1 cellular context compared by ENCODE assay signal in the genomic region with DNA sequence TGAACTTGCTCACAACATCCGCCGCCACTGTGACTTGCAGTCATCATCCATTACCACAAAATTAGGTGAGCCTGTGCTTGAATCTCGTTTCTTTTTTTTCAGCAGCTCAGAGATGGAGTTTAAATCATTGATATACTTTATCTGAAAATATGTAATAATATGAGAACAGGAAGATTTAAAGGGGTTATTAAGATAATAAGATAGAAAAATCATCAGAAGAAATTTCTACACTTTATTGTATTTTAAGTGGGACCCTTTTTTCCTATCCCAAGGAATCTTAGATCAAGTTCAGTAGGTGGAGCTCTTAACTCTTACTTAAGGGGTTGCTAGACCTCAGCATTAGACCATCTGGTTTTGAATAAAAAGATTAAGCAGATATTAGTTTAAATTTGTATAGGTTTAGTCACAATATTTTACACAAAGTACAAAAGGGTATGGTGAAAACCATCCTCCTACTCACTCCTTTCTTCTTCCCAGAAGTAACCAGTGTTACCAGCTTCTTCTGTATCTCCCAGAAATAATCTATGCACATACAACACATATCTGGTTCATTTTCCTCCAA.
TF ChIP-seq lines count a peak whose summit lies in the region.

No MANE protein-coding gene starts in this region.

TF ChIP-seq in HEK293, 187 proteins besides CTCF, POLR2A, EP300 and RAD21 (continued from another document):
- TF ChIP-seq, protein P1, sequence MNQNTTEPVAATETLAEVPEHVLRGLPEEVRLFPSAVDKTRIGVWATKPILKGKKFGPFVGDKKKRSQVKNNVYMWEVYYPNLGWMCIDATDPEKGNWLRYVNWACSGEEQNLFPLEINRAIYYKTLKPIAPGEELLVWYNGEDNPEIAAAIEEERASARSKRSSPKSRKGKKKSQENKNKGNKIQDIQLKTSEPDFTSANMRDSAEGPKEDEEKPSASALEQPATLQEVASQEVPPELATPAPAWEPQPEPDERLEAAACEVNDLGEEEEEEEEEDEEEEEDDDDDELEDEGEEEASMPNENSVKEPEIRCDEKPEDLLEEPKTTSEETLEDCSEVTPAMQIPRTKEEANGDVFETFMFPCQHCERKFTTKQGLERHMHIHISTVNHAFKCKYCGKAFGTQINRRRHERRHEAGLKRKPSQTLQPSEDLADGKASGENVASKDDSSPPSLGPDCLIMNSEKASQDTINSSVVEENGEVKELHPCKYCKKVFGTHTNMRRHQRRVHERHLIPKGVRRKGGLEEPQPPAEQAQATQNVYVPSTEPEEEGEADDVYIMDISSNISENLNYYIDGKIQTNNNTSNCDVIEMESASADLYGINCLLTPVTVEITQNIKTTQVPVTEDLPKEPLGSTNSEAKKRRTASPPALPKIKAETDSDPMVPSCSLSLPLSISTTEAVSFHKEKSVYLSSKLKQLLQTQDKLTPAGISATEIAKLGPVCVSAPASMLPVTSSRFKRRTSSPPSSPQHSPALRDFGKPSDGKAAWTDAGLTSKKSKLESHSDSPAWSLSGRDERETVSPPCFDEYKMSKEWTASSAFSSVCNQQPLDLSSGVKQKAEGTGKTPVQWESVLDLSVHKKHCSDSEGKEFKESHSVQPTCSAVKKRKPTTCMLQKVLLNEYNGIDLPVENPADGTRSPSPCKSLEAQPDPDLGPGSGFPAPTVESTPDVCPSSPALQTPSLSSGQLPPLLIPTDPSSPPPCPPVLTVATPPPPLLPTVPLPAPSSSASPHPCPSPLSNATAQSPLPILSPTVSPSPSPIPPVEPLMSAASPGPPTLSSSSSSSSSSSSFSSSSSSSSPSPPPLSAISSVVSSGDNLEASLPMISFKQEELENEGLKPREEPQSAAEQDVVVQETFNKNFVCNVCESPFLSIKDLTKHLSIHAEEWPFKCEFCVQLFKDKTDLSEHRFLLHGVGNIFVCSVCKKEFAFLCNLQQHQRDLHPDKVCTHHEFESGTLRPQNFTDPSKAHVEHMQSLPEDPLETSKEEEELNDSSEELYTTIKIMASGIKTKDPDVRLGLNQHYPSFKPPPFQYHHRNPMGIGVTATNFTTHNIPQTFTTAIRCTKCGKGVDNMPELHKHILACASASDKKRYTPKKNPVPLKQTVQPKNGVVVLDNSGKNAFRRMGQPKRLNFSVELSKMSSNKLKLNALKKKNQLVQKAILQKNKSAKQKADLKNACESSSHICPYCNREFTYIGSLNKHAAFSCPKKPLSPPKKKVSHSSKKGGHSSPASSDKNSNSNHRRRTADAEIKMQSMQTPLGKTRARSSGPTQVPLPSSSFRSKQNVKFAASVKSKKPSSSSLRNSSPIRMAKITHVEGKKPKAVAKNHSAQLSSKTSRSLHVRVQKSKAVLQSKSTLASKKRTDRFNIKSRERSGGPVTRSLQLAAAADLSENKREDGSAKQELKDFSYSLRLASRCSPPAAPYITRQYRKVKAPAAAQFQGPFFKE (tag by site-specific recombination; IDR thresholded peaks at IDR 0.05; ENCODE audit: borderline replicate concordance), result no peak
- 0 out of 2 replicates have a peak, but pooled peaks have one; percentile 37 for TF ChIP-seq ZNF629 (tag by site-specific recombination; IDR thresholded peaks at IDR 0.05)
- TF ChIP-seq, protein P2, sequence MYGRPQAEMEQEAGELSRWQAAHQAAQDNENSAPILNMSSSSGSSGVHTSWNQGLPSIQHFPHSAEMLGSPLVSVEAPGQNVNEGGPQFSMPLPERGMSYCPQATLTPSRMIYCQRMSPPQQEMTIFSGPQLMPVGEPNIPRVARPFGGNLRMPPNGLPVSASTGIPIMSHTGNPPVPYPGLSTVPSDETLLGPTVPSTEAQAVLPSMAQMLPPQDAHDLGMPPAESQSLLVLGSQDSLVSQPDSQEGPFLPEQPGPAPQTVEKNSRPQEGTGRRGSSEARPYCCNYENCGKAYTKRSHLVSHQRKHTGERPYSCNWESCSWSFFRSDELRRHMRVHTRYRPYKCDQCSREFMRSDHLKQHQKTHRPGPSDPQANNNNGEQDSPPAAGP (tag by site-specific recombination; IDR thresholded peaks at IDR 0.05), result no peak
- no peak for TF ChIP-seq ZBTB48 (tag by site-specific recombination; IDR thresholded peaks at IDR 0.05)
- TF ChIP-seq HOXC10 (CRISPR knock-in tag; IDR thresholded peaks at IDR 0.05), result no peak
- TF ChIP-seq, protein P3, sequence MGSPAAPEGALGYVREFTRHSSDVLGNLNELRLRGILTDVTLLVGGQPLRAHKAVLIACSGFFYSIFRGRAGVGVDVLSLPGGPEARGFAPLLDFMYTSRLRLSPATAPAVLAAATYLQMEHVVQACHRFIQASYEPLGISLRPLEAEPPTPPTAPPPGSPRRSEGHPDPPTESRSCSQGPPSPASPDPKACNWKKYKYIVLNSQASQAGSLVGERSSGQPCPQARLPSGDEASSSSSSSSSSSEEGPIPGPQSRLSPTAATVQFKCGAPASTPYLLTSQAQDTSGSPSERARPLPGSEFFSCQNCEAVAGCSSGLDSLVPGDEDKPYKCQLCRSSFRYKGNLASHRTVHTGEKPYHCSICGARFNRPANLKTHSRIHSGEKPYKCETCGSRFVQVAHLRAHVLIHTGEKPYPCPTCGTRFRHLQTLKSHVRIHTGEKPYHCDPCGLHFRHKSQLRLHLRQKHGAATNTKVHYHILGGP (tag by site-specific recombination; IDR thresholded peaks at IDR 0.05), result no peak
- peak; percentile 68 for TF ChIP-seq ZNF654 (tag by site-specific recombination; IDR thresholded peaks at IDR 0.05; ENCODE audit: low read depth)
- TF ChIP-seq ZNF174 (tag by site-specific recombination; IDR thresholded peaks at IDR 0.05), result no peak
- TF ChIP-seq, protein P4, sequence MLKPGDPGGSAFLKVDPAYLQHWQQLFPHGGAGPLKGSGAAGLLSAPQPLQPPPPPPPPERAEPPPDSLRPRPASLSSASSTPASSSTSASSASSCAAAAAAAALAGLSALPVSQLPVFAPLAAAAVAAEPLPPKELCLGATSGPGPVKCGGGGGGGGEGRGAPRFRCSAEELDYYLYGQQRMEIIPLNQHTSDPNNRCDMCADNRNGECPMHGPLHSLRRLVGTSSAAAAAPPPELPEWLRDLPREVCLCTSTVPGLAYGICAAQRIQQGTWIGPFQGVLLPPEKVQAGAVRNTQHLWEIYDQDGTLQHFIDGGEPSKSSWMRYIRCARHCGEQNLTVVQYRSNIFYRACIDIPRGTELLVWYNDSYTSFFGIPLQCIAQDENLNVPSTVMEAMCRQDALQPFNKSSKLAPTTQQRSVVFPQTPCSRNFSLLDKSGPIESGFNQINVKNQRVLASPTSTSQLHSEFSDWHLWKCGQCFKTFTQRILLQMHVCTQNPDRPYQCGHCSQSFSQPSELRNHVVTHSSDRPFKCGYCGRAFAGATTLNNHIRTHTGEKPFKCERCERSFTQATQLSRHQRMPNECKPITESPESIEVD (tag by site-specific recombination; IDR thresholded peaks at IDR 0.05), result 0 out of 2 replicates have a peak, but pooled peaks have one; percentile 1
- no peak for TF ChIP-seq ZNF37A (tag by site-specific recombination; IDR thresholded peaks at IDR 0.05)
- no peak for TF ChIP-seq YY2 (tag by site-specific recombination; IDR thresholded peaks at IDR 0.05)
- TF ChIP-seq ZNF558 (tag by site-specific recombination; IDR thresholded peaks at IDR 0.05), result 0 out of 2 replicates have a peak, but pooled peaks have one; percentile 6
- TF ChIP-seq IKZF3 (tag by site-specific recombination; IDR thresholded peaks at IDR 0.05), result no peak
